ENCODE assay signal across 9 cellular contexts in genomic region chr15:68299436-68299835, GRCh38. TPM values are rescaled to one million over a fixed set of nuclear protein-coding genes. Genes with fewer than 3 reads are reported as not detected.
A peak's percentile ranks its signal among the peaks of the same experiment; 100 is the strongest.
DNase-seq lines count a peak whose midpoint lies in the region; ATAC-seq and TF ChIP-seq lines count a peak whose summit lies in the region.
"Had no signal": no experiment of that assay in that cellular context is flagged by ENCODE, and none has a peak within 500 bp of the region (broad histone marks: within the 10 kb centered on the region; RNA-seq: fewer than 3 reads in every experiment).

No MANE protein-coding gene starts in this region.

- H2AFZ ChIP-seq in OCI-LY3 (ENCODE audit: low read depth, low read length) = no peak overlapping the region

- peaks cover 24% of the 10 kb centered on the region for H3K36me3 ChIP-seq in OCI-LY3 (replicated peaks; ENCODE audit: low read depth, low read length)
- peaks cover 4% of the 10 kb centered on the region for H3K36me3 ChIP-seq in right atrium auricular region
- H3K36me3 ChIP-seq in subcutaneous abdominal adipose tissue (ENCODE audit: control insufficient read depth in 5 of 5, insufficient read depth in 5 of 5, low read length in 5 of 5) = peaks cover 0 to 5% (median 0%) of the 10 kb centered on the region in 5 donors

- H3K4me1 ChIP-seq in OCI-LY3 (ENCODE audit: low read length) (peaks cover 42% of the 10 kb centered on the region), right atrium auricular region (peaks cover 0 to 57% of the 10 kb centered on the region in 2 donors), subcutaneous abdominal adipose tissue (ENCODE audit: control insufficient read depth in 5 of 5, insufficient read depth in 5 of 5, low read length in 5 of 5) (peaks cover 0 to 25% (median 23%) of the 10 kb centered on the region in 5 donors)

- no peaks in the 10 kb centered on the region for H4K20me1 ChIP-seq in OCI-LY3 (ENCODE audit: insufficient read depth, low read length)

- peak overlapping the region; percentile 89 for H3K27ac ChIP-seq in OCI-LY3 (ENCODE audit: low read length)
- peak overlapping the region; percentile 40 to 59 for H3K27ac ChIP-seq in right atrium auricular region
- H3K27ac ChIP-seq in subcutaneous abdominal adipose tissue (ENCODE audit: low read depth, low read length) = peak overlapping the region; percentile 26

- H3K4me1 Mint-ChIP-seq in T-helper 2 cell treated with Interferon-gamma antibody and Interleukin-4, amounts not matched to agents 5 μg/mL and 100 μg/mL, for 36 hours (ENCODE audit: low read depth) = peaks cover 16% of the 10 kb centered on the region

- no peaks in the 10 kb centered on the region for H3K27me3 Mint-ChIP-seq in T-helper 2 cell treated with Interferon-gamma antibody and Interleukin-4, amounts not matched to agents 5 μg/mL and 100 μg/mL, for 36 hours (ENCODE audit: low read depth)

- peak overlapping the region; percentile 79 for H3K4me3 Mint-ChIP-seq in T-helper 2 cell treated with Interferon-gamma antibody and Interleukin-4, amounts not matched to agents 5 μg/mL and 100 μg/mL, for 36 hours

- peak overlapping the region; percentile 25; the same call in 1 of the 2 replicates for H3K9ac ChIP-seq in OCI-LY3 (ENCODE audit: low read length)
- peak overlapping the region in 4 of 5 donors; percentile 11 to 49 (median 33) for H3K9ac ChIP-seq in subcutaneous abdominal adipose tissue (ENCODE audit: low read length in 5 of 5)

- no peak for DNase-seq in T-helper 2 cell treated with Interferon-gamma antibody and Interleukin-4, amounts not matched to agents 5 μg/mL and 100 μg/mL, for 36 hours (ENCODE audit: low spot score)
- DNase-seq in T-helper 2 cell = no peak
- DNase-seq in right atrium auricular region (ENCODE audit: low spot score) = peak; percentile 55
- no peak for DNase-seq in RKO (ENCODE audit: low spot score)
- no peak for DNase-seq in GM20000 (ENCODE audit: low spot score)

- H3K36me3 Mint-ChIP-seq in T-helper 2 cell treated with Interferon-gamma antibody and Interleukin-4, amounts not matched to agents 5 μg/mL and 100 μg/mL, for 36 hours (ENCODE audit: low read depth) = peaks cover 14% of the 10 kb centered on the region

- H3K9me3 Mint-ChIP-seq in T-helper 2 cell treated with Interferon-gamma antibody and Interleukin-4, amounts not matched to agents 5 μg/mL and 100 μg/mL, for 36 hours = no peaks in the 10 kb centered on the region

- H3K9me3 ChIP-seq in OCI-LY3 (ENCODE audit: insufficient read depth, low read length) (no peaks in the 10 kb centered on the region), right atrium auricular region (no peaks in the 10 kb centered on the region), subcutaneous abdominal adipose tissue (ENCODE audit: control insufficient read depth in 5 of 5, low read length in 5 of 5) (no peaks in the 10 kb centered on the region)

- H3K4me3 ChIP-seq in OCI-LY3 (ENCODE audit: low read length) (peak overlapping the region; percentile 67), right atrium auricular region (peak overlapping the region; percentile 20 to 25), subcutaneous abdominal adipose tissue (ENCODE audit: low read depth in 1 of 5, low read length in 5 of 5) (peak overlapping the region in 4 of 5 donors; percentile 56 to 66 (median 66))
- H3K4me3 ChIP-seq: K562 had no signal

- H3K4me2 ChIP-seq in OCI-LY3 (ENCODE audit: low read length) = peak overlapping the region; percentile 63

- peak overlapping the region; percentile 60 for H3K27ac Mint-ChIP-seq in T-helper 2 cell treated with Interferon-gamma antibody and Interleukin-4, amounts not matched to agents 5 μg/mL and 100 μg/mL, for 36 hours

- ATAC-seq in HG02759 (IDR thresholded peaks at IDR 0.05; ENCODE audit: unreplicated experiment) = no peak
- ATAC-seq: K562 had no signal

- peaks cover 6% of the 10 kb centered on the region for H3K79me2 ChIP-seq in OCI-LY3 (ENCODE audit: low read length)

- TF ChIP-seq CTCF in OCI-LY3 (IDR thresholded peaks at IDR 0.05; ENCODE audit: low read depth, low read length) (no peak), right atrium auricular region (IDR thresholded peaks at IDR 0.05) (no peak), GM20000 (IDR thresholded peaks at IDR 0.05; ENCODE audit: extremely low read depth, missing control alignments) (no peak)

- H3K27me3 ChIP-seq in OCI-LY3 (ENCODE audit: low read depth, low read length) = no peaks in the 10 kb centered on the region
- H3K27me3 ChIP-seq in right atrium auricular region = no peaks in the 10 kb centered on the region
- no peaks in the 10 kb centered on the region for H3K27me3 ChIP-seq in subcutaneous abdominal adipose tissue (ENCODE audit: control insufficient read depth in 5 of 5, insufficient read depth in 4 of 5, low read length in 5 of 5)

RNA-seq across cellular contexts. Expression of gene FEM1B, which starts 21.9 kb away (rescaled TPM):
- 10 to 100 TPM; 33.1 to 55.3 TPM for total RNA-seq in right atrium auricular region

Comparison
In these comparisons a context has a peak if more than half of its experiments do, and no peak if none do; other contexts are left out.
1. H3K27ac ChIP-seq: peak in every context shown above with its lines; median percentile 89 in OCI-LY3; 50 in right atrium auricular region; 26 in subcutaneous abdominal adipose tissue.